ENCODE assay signal across 9 cellular contexts in the genomic region with DNA sequence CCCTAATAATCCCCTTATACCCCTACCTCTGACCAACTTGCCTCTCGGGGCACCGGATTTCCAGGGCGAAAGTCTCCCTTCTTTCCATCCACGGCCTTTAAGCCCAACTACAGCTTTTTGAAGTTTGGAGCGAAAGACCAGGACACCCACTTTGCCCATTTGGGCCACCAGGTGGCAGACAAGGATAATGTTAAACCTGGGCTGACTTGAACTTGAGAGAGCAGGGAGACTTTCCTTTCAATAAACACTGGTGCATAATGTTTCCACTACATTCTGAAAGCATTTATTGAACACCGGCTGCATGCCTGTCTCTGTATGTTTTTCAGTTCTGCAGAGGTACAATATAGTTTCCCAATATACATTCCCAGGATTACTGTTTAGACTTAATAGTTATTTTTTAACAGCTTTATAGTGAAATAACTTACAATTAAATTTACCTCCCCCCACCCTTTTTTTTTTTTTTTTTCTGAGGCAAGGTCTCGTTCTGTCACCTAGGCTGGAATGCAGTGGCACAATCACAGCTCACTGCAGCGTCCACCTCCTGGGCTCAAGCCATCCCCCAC. TPM values are rescaled to one million over a fixed set of nuclear protein-coding genes. Genes with fewer than 3 reads are reported as not detected.
A peak's percentile ranks its signal among the peaks of the same experiment; 100 is the strongest.
DNase-seq lines count a peak whose midpoint lies in the region; ATAC-seq and TF ChIP-seq lines count a peak whose summit lies in the region.
"Had no signal": no experiment of that assay in that cellular context is flagged by ENCODE, and none has a peak within 500 bp of the region (broad histone marks: within the 10 kb centered on the region; RNA-seq: fewer than 3 reads in every experiment).

No MANE protein-coding gene starts in this region.

- H3K27ac ChIP-seq in heart left ventricle (no peak overlapping the region), psoas muscle (peak overlapping the region; percentile 91), aorta (ENCODE audit: low read depth in 1 of 2, low read length in 2 of 2) (no peak overlapping the region)

- H3K36me3 ChIP-seq in heart left ventricle: no peaks in the 10 kb centered on the region
- peaks cover 0 to 6% of the 10 kb centered on the region in 2 donors for H3K36me3 ChIP-seq in psoas muscle (ENCODE audit: insufficient read depth in 1 of 2, low read depth in 1 of 2)
- H3K36me3 ChIP-seq in aorta (ENCODE audit: control insufficient read depth in 1 of 2, insufficient read depth in 2 of 2, low read length in 1 of 2): no peaks in the 10 kb centered on the region

- ATAC-seq in heart left ventricle: peak in 3 of 4 donors; percentile 71 to 80 (median 80)
- peak; percentile 62 to 79 (median 64) for ATAC-seq in psoas muscle
- no peak for ATAC-seq in aorta (ENCODE audit: low FRiP score)

- TF ChIP-seq POLR2A in heart left ventricle (IDR thresholded peaks at IDR 0.05): no peak

- H3K9me3 ChIP-seq in heart left ventricle (peaks cover 0 to 6% (median 0%) of the 10 kb centered on the region in 12 donors), psoas muscle (peaks cover 8% of the 10 kb centered on the region), aorta (ENCODE audit: control insufficient read depth, low read length) (no peaks in the 10 kb centered on the region)

- peaks cover 0 to 25% (median 0%) of the 10 kb centered on the region in 9 donors for H3K27me3 ChIP-seq in heart left ventricle
- no peaks in the 10 kb centered on the region for H3K27me3 ChIP-seq in psoas muscle (ENCODE audit: insufficient read depth in 3 of 3, low read length in 2 of 3)
- no peaks in the 10 kb centered on the region for H3K27me3 ChIP-seq in aorta (ENCODE audit: control insufficient read depth in 1 of 2, insufficient read depth in 2 of 2, low read length in 1 of 2)

- peaks cover 0 to 6% (median 0%) of the 10 kb centered on the region in 12 donors for H3K4me1 ChIP-seq in heart left ventricle
- peaks cover 19% of the 10 kb centered on the region for H3K4me1 ChIP-seq in psoas muscle
- no peaks in the 10 kb centered on the region for H3K4me1 ChIP-seq in aorta (ENCODE audit: control insufficient read depth in 1 of 2, insufficient read depth in 2 of 2, low read length in 2 of 2)

- TF ChIP-seq CTCF in heart left ventricle (IDR thresholded peaks at IDR 0.05) (peak; percentile 63 to 86 (median 78)), psoas muscle (IDR thresholded peaks at IDR 0.05) (peak; percentile 83)

- H3K4me3 ChIP-seq in heart left ventricle (no peak overlapping the region), psoas muscle (peak overlapping the region; percentile 1), aorta (ENCODE audit: low read length in 2 of 2) (no peak overlapping the region)

- DNase-seq in NK-92 treated with Interleukin-12 subunit alpha and Interleukin-12 subunit beta, amount 100 ng/mL, for 24 hours (lab: John Stamatoyannopoulos, UW): peak; percentile 43
- DNase-seq in NK-92 (lab: John Stamatoyannopoulos, UW; ENCODE audit: unreplicated experiment): no peak
- peak; percentile 29 for DNase-seq in NCI-H128 (lab: John Stamatoyannopoulos, UW; ENCODE audit: unreplicated experiment)
- peak; percentile 69 for DNase-seq in SW480 (ENCODE audit: low spot score)
- peak; percentile 46 for DNase-seq in activated naive CD8-positive, alpha-beta T cell treated with anti-CD3 and anti-CD28 coated beads, Interleukin-2, amount 50 U/mL, for 16 hours (ENCODE audit: low read depth, low spot score)
- peak in 3 of 5 donors; percentile 66 to 73 (median 68) for DNase-seq in heart left ventricle
- peak; percentile 77 to 82 for DNase-seq in psoas muscle
- peak; percentile 79 to 88 for DNase-seq in aorta

- WGBS in heart left ventricle, 4 donors: 20 to 25% (median 21%) methylated on average over 8 of the region's 8 CpGs
- WGBS in psoas muscle, 3 donors: 10 to 31% (median 19%) methylated on average over 8 of the region's 8 CpGs
- 18 to 20% methylated on average over 8 of the region's 8 CpGs for WGBS in aorta, 2 donors

- intact Hi-C loops in heart left ventricle (cut with DNase I): loop anchor here in 2 of 10 donors (2.0 to 5.0 kb wide), 3 partner anchors 57 to 231 kb away; no protein-coding TSS in a partner anchor
- intact Hi-C loops in psoas muscle (cut with DNase I): loop anchor here in 1 of 2 donors (10.0 kb wide), 1 partner anchor 59 kb away; no protein-coding TSS in a partner anchor
- intact Hi-C loops in aorta (cut with DNase I): no loop called here

RNA-seq across cellular contexts. Expression of a gene that starts 6.9 kb away (rescaled TPM):
- total RNA-seq in heart left ventricle (1 to 10 TPM in 3 of 9 donors, under 1 TPM in 6; 0.51 to 1.7 (median 0.88) TPM), psoas muscle (10 to 100 TPM in 3 of 4 donors, 1 to 10 TPM in 1; 9.7 to 15.2 (median 13.5) TPM), aorta (1 to 10 TPM; 1.0 to 2.4 TPM)
- polyA plus RNA-seq in heart left ventricle (1 to 10 TPM in 1 of 2 donors, under 1 TPM in 1; 0.08 to 1.1 TPM), psoas muscle (1 to 10 TPM in 2 of 3 donors, under 1 TPM in 1; 0.48 to 8.7 (median 8.5) TPM), aorta (1 to 10 TPM in 1 of 2 donors, under 1 TPM in 1; 0.15 to 1.5 TPM)
- total RNA-seq: urinary bladder had no signal

RNA-seq across cellular contexts. Expression of a gene that starts 18.9 kb away (rescaled TPM):
- total RNA-seq in heart left ventricle (100 to 1,000 TPM in 4 of 9 donors, 10 to 100 TPM in 5; 56.0 to 157 (median 78.8) TPM), psoas muscle (10 to 100 TPM; 22.7 to 92.8 (median 57.6) TPM), aorta (10 to 100 TPM; 32.7 to 42.1 TPM)
- polyA plus RNA-seq in heart left ventricle (100 to 1,000 TPM in 1 of 2 donors, 10 to 100 TPM in 1; 40.9 to 125 TPM), psoas muscle (10 to 100 TPM; 12.8 to 22.4 (median 21.6) TPM), aorta (10 to 100 TPM; 20.5 to 34.4 TPM)

RNA-seq across cellular contexts. Expression of a gene that starts 20.0 kb away (rescaled TPM):
- total RNA-seq in heart left ventricle (100 to 1,000 TPM; 103 to 188 (median 110) TPM), psoas muscle (100 to 1,000 TPM; 145 to 346 (median 248) TPM), aorta (10 to 100 TPM; 51.9 to 62.4 TPM)
- polyA plus RNA-seq in heart left ventricle (100 to 1,000 TPM; 265 to 669 TPM), psoas muscle (100 to 1,000 TPM; 431 to 818 (median 460) TPM), aorta (100 to 1,000 TPM; 149 to 165 TPM)

RNA-seq across cellular contexts. Expression of a gene that starts 28.8 kb away (rescaled TPM):
- total RNA-seq in heart left ventricle (100 to 1,000 TPM in 7 of 9 donors, 10 to 100 TPM in 2; 57.5 to 298 (median 143) TPM), psoas muscle (1,000 to 10,000 TPM in 1 of 4 donors, 100 to 1,000 TPM in 3; 164 to 2,869 (median 749) TPM), aorta (10 to 100 TPM; 23.6 to 30.1 TPM)
- polyA plus RNA-seq in heart left ventricle (100 to 1,000 TPM; 152 to 277 TPM), psoas muscle (100 to 1,000 TPM; 168 to 304 (median 293) TPM), aorta (10 to 100 TPM; 16.2 to 35.2 TPM)

RNA-seq across cellular contexts. Expression of a gene that starts 34.2 kb away (rescaled TPM):
- total RNA-seq in heart left ventricle: 10 to 100 TPM in 2 of 9 donors, 1 to 10 TPM in 7; 3.5 to 26.8 (median 7.1) TPM
- polyA plus RNA-seq in heart left ventricle: 10 to 100 TPM in 1 of 2 donors, 1 to 10 TPM in 1; 8.1 to 16.6 TPM
- 10 to 100 TPM in 2 of 4 donors, 1 to 10 TPM in 2; 6.0 to 41.3 (median 10.4) TPM for total RNA-seq in psoas muscle
- 1 to 10 TPM; 4.2 to 5.5 (median 4.4) TPM for polyA plus RNA-seq in psoas muscle
- total RNA-seq in aorta: 10 to 100 TPM in 1 of 2 donors, 1 to 10 TPM in 1; 5.5 to 14.2 TPM
- 10 to 100 TPM in 1 of 2 donors, 1 to 10 TPM in 1; 1.9 to 22.7 TPM for polyA plus RNA-seq in aorta
